In the genomic region with DNA sequence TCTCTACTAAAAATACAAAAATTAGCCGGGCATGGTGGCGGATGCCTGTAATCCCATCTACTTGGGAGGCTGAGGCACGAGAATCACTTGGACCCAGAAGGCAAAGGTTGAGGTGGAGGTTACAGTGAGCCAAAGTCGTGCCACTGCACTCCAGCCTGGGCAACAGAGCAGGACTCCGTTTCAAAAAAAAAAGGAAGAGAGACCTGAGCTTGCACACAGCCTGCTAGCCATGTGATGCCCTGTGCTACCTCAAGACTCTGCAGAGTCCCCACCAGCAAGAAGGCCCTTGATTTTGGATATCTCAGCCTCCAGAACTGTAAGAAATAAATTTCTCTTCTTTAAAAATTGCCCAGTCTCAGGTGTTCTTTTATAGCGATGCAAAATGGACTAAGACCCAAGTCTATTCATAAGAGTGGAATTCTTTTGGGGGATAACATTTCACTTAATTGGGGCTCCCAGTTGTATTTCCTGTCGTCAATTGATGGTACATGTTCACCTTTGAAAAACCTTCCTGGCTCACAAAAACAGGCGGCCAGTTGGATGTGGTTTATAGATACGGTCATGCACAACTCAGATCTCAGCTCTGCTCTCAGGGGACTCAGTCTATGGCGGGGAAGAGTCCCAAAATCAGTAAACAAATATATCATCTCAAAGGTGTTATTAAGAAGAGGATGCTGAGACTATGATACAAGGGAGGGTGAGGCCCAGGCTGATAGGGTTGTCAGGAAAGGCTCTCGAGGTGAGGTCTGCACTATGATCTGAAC, we compare ENCODE assay signal across 21 cellular contexts. TPM values are rescaled to one million over a fixed set of nuclear protein-coding genes. Genes with fewer than 3 reads are reported as not detected.
DNase-seq lines count a peak whose midpoint lies in the region; ATAC-seq, FAIRE-seq and TF ChIP-seq lines count a peak whose summit lies in the region.
"Had no signal": no experiment of that assay in that cellular context is flagged by ENCODE, and none has a peak within 500 bp of the region (broad histone marks: within the 10 kb centered on the region; RNA-seq: fewer than 3 reads in every experiment).

No MANE protein-coding gene starts in this region.

- CTCF ChIA-PET in HepG2 (lab: Yijun Ruan, JAX; ENCODE audit: low intra/inter-chr PET ratio, low total read pairs): no interaction called here

- H3K4me3 Mint-ChIP-seq in T-helper 17 cell (peak overlapping the region; percentile 56), chondrocyte (ENCODE audit: unreplicated experiment) (no peak overlapping the region)

- H3K9ac ChIP-seq in BLaER1: no peak overlapping the region; the same call in 1 of the 2 replicates
- H3K9ac ChIP-seq in HepG2 (ENCODE audit: insufficient read depth, low read depth, low read length): no peak overlapping the region

- no TSS peak for BruUV-seq in HepG2 (replicated peaks; lab: Mats Ljungman, UMichigan)

- ATAC-seq in T-helper 17 cell (no peak), HepG2 (no peak), GM19395 (IDR thresholded peaks at IDR 0.05; ENCODE audit: unreplicated experiment) (no peak)
- ATAC-seq: esophagus mucosa, heart left ventricle, right lobe of liver had no signal

- H3K4me1 Mint-ChIP-seq in T-helper 17 cell: peaks cover 26% of the 10 kb centered on the region
- peaks cover 31% of the 10 kb centered on the region for H3K4me1 Mint-ChIP-seq in chondrocyte (ENCODE audit: low read depth)

- TF ChIP-seq EP300 in HepG2 (IDR thresholded peaks at IDR 0.05; ENCODE audit: low read depth in 2 of 2, low read length in 2 of 2): no peak
- no peak for TF ChIP-seq EP300 in HepG2 (CRISPR knock-in tag; IDR thresholded peaks at IDR 0.05; ENCODE audit: borderline replicate concordance)

- H3K27me3 Mint-ChIP-seq in T-helper 17 cell: no peaks in the 10 kb centered on the region
- H3K27me3 Mint-ChIP-seq in chondrocyte (ENCODE audit: low read depth): no peaks in the 10 kb centered on the region

- H3K27ac Mint-ChIP-seq in T-helper 17 cell (no peak overlapping the region), chondrocyte (ENCODE audit: unreplicated experiment) (peak overlapping the region; percentile 22)

- peak overlapping the region; percentile 85 for H3K4me2 ChIP-seq in BLaER1
- H3K4me2 ChIP-seq in HepG2 (ENCODE audit: low read depth, low read length): no peak overlapping the region

- WGBS in HepG2 (ENCODE audit: low lambda C conversion rate): 92% methylated on average over 11 of the region's 11 CpGs

- no peak for FAIRE-seq in HepG2 (lab: Jason Lieb, UNC)
- FAIRE-seq: urothelium cell line had no signal

- H3K36me3 Mint-ChIP-seq in T-helper 17 cell (ENCODE audit: low read depth): no peaks in the 10 kb centered on the region
- peaks cover 2% of the 10 kb centered on the region for H3K36me3 Mint-ChIP-seq in chondrocyte (ENCODE audit: low read depth)

- peaks cover 12% of the 10 kb centered on the region for H3K36me3 ChIP-seq in BLaER1
- peaks cover 3% of the 10 kb centered on the region for H3K36me3 ChIP-seq in GM06990 (ENCODE audit: control insufficient read depth, insufficient read depth, low read length)
- peaks cover 0 to 4% of the 10 kb centered on the region in 2 experiments; a peak in 2 of 5 replicates for H3K36me3 ChIP-seq in HepG2 (replicated peaks in 1 of 2; ENCODE audit: control insufficient read depth in 1 of 2, insufficient read depth in 2 of 2, low read length in 2 of 2)
- H3K36me3 ChIP-seq: colonic mucosa had no signal

- no peak for TF ChIP-seq POLR2A in HepG2 (IDR thresholded peaks at IDR 0.05; ENCODE audit: insufficient read depth in 1 of 2, low read depth in 2 of 2, low read length in 2 of 2)

- intact Hi-C loops in HepG2 (cut with micrococcal nuclease; ENCODE audit: unreplicated experiment): no loop called here

- TF ChIP-seq RAD21 in HepG2 (CRISPR knock-in tag; IDR thresholded peaks at IDR 0.05): no peak

- DNase-seq in GM06990 (ENCODE audit: extremely low read depth, insufficient read length) (no peak), T-helper 17 cell (no peak), chondrocyte (ENCODE audit: low spot score) (no peak), GOT3 (lab: John Stamatoyannopoulos, UW) (no peak), HepG2 (ENCODE audit: low spot score) (no peak), DMS53 treated with DMSO at 0.1 percent for 48 hours (lab: John Stamatoyannopoulos, UW; ENCODE audit: unreplicated experiment) (no peak)
- DNase-seq: activated CD4-positive, alpha-beta T cell treated with anti-CD3 and anti-CD28 coated beads, Interleukin-2, amount 50 U/mL, for 4 hours; adrenal gland; AML-193; colonic mucosa; DMS79 treated with DMSO at 0.1 percent for 48 hours; heart left ventricle; NCI-H1417; NCI-H446; right lobe of liver; stimulated activated CD4-positive, alpha-beta T cell treated with anti-CD3 and anti-CD28 coated beads, Interleukin-2, amount 100 ng/mL, for 48 hours had no signal

- H3K4me1 ChIP-seq in BLaER1: peaks cover 45% of the 10 kb centered on the region
- H3K4me1 ChIP-seq in HepG2 (ENCODE audit: insufficient read depth, low read length): peaks cover 28% of the 10 kb centered on the region

- POLR2A ChIA-PET in HepG2 (lab: Yijun Ruan, JAX): no interaction called here

- H3K9me3 Mint-ChIP-seq in chondrocyte (ENCODE audit: low read depth): no peaks in the 10 kb centered on the region

- no peak overlapping the region for H3K4me3 ChIP-seq in BLaER1
- peak overlapping the region; percentile 17 for H3K4me3 ChIP-seq in GM06990 (replicated peaks; ENCODE audit: low read depth, low read length)
- no peak overlapping the region for H3K4me3 ChIP-seq in HepG2 (replicated peaks in 1 of 3; ENCODE audit: insufficient read depth in 1 of 3, low read depth in 2 of 3, low read length in 3 of 3)
- H3K4me3 ChIP-seq: adrenal gland, colonic mucosa, right lobe of liver had no signal

- H3K79me2 ChIP-seq in HepG2 (ENCODE audit: insufficient read depth, low read length): peaks cover 36% of the 10 kb centered on the region

- H3K27me3 ChIP-seq in BLaER1 (no peaks in the 10 kb centered on the region), GM06990 (replicated peaks; ENCODE audit: control insufficient read depth, insufficient read depth, low read length) (no peaks in the 10 kb centered on the region), HepG2 (ENCODE audit: control insufficient read depth in 1 of 2, insufficient read depth in 2 of 2, low read length in 2 of 2) (no peaks in the 10 kb centered on the region; a peak in 1 of 5 replicates)
- H3K27me3 ChIP-seq: adrenal gland, colonic mucosa, heart left ventricle, right lobe of liver had no signal

- in situ Hi-C loops in HepG2 (cut with HindIII; ENCODE audit: extremely low pct_ligation_motif_present, low pct_unique_long_range_greater_than_20kb): no loop called here

- H4K20me1 ChIP-seq in BLaER1 (peaks cover 26% of the 10 kb centered on the region), HepG2 (ENCODE audit: insufficient read depth, low read length) (peaks cover 9% of the 10 kb centered on the region)

- H3K27ac ChIP-seq in BLaER1 (no peak overlapping the region), HepG2 (ENCODE audit: extremely low read length, insufficient read depth, low read length) (no peak overlapping the region)
- H3K27ac ChIP-seq: adrenal gland, colonic mucosa, heart left ventricle, right lobe of liver had no signal

- H2AFZ ChIP-seq in HepG2 (ENCODE audit: low read length): no peak overlapping the region

- TF ChIP-seq CTCF in GM06990 (IDR thresholded peaks at IDR 0.05; ENCODE audit: insufficient read depth, low read length, poor library complexity, severe bottlenecking) (no peak), chondrocyte (IDR thresholded peaks at IDR 0.05) (no peak), HepG2 (CRISPR knock-in tag; IDR thresholded peaks at IDR 0.05) (no peak)

- no peaks in the 10 kb centered on the region for H3K9me3 ChIP-seq in BLaER1
- no peaks in the 10 kb centered on the region for H3K9me3 ChIP-seq in T-helper 17 cell (ENCODE audit: control insufficient read depth, low read length, poor library complexity, severe bottlenecking)
- no peaks in the 10 kb centered on the region for H3K9me3 ChIP-seq in HepG2 (ENCODE audit: low read length)
- H3K9me3 ChIP-seq: adrenal gland, colonic mucosa, heart left ventricle, right lobe of liver had no signal

RNA-seq across cellular contexts. Expression of a gene that starts 2.4 kb away (rescaled TPM):
- 10 to 100 TPM; 50.1 to 63.7 TPM for total RNA-seq in T-helper 17 cell
- 30.1 to 35.2 TPM (median 32.6 TPM) in 3 replicates for total RNA-seq in chondrocyte
- total RNA-seq in HepG2 (2016; rRNA removed; fragmentation: Illumina TruSeq; extraction: Trizol): 4.3 and 9.1 TPM in 2 replicates
- total RNA-seq in HepG2 (2016; cell fraction: cytosol; rRNA removed; fragmentation: Illumina TruSeq; extraction: Trizol; ENCODE audit: low read depth): 3.8 and 4.0 TPM in 2 replicates
- total RNA-seq in HepG2 (2016; cell fraction: insoluble cytoplasmic fraction; rRNA removed; fragmentation: Illumina TruSeq; extraction: Trizol): 6.0 and 7.4 TPM in 2 replicates
- total RNA-seq in HepG2 (2016; cell fraction: membrane; rRNA removed; fragmentation: Illumina TruSeq; extraction: Trizol): 5.5 and 6.1 TPM in 2 replicates
- 8.1 and 13.9 TPM in 2 replicates for total RNA-seq in HepG2 (2016; cell fraction: nucleus; rRNA removed; fragmentation: Illumina TruSeq; extraction: Trizol)
- polyA plus RNA-seq in HepG2 (2011; rRNA removed): 5.4 and 5.9 TPM in 2 replicates
- 2.9 and 3.2 TPM in 2 replicates for polyA plus RNA-seq in HepG2 (2011; cell fraction: cytosol; rRNA removed)
- polyA plus RNA-seq in HepG2 (2011; cell fraction: nucleus; rRNA removed): 34.4 and 39.5 TPM in 2 replicates
- polyA plus RNA-seq in HepG2 (2012): 20.4 and 25.1 TPM in 2 replicates
- 2.1 and 2.2 TPM in 2 replicates for polyA plus RNA-seq in HepG2 (2016; cell fraction: cytosol; fragmentation: Illumina TruSeq; extraction: Trizol; ENCODE audit: low read depth)
- polyA plus RNA-seq in HepG2 (2016; cell fraction: insoluble cytoplasmic fraction; fragmentation: Illumina TruSeq; extraction: Trizol; ENCODE audit: low read depth): 19.7 and 26.9 TPM in 2 replicates
- 4.9 and 6.0 TPM in 2 replicates for polyA plus RNA-seq in HepG2 (2016; cell fraction: membrane; fragmentation: Illumina TruSeq; extraction: Trizol; ENCODE audit: low read depth)
- 54.8 and 59.8 TPM in 2 replicates for polyA plus RNA-seq in HepG2 (2016; cell fraction: nucleus; fragmentation: Illumina TruSeq; extraction: Trizol; ENCODE audit: insufficient read depth, low read depth)
- polyA minus RNA-seq in HepG2 (2011; rRNA and poly(A)+ RNA removed; ENCODE audit: low replicate concordance): 10.1 and 16.3 TPM in 2 replicates
- polyA minus RNA-seq in HepG2 (2011; cell fraction: cytosol; rRNA and poly(A)+ RNA removed): 7.1 and 9.3 TPM in 2 replicates
- 18.4 and 19.8 TPM in 2 replicates for polyA minus RNA-seq in HepG2 (2011; cell fraction: nucleus; rRNA and poly(A)+ RNA removed)

RNA-seq across cellular contexts. Expression of a gene that starts 27.6 kb away (rescaled TPM):
- total RNA-seq in T-helper 17 cell: 10 to 100 TPM; 68.1 to 75.9 TPM
- total RNA-seq in chondrocyte: 68.1 to 70.0 TPM (median 69.2 TPM) in 3 replicates
- total RNA-seq in HepG2 (2016; rRNA removed; fragmentation: Illumina TruSeq; extraction: Trizol): 17.2 and 21.2 TPM in 2 replicates
- total RNA-seq in HepG2 (2016; cell fraction: cytosol; rRNA removed; fragmentation: Illumina TruSeq; extraction: Trizol; ENCODE audit: low read depth): 6.0 and 7.6 TPM in 2 replicates
- total RNA-seq in HepG2 (2016; cell fraction: insoluble cytoplasmic fraction; rRNA removed; fragmentation: Illumina TruSeq; extraction: Trizol): 15.6 and 20.2 TPM in 2 replicates
- 18.9 and 19.7 TPM in 2 replicates for total RNA-seq in HepG2 (2016; cell fraction: membrane; rRNA removed; fragmentation: Illumina TruSeq; extraction: Trizol)
- total RNA-seq in HepG2 (2016; cell fraction: nucleus; rRNA removed; fragmentation: Illumina TruSeq; extraction: Trizol): 18.5 and 21.4 TPM in 2 replicates
- 46.5 and 48.0 TPM in 2 replicates for polyA plus RNA-seq in HepG2 (2011; rRNA removed)
- polyA plus RNA-seq in HepG2 (2011; cell fraction: cytosol; rRNA removed): 31.6 and 37.8 TPM in 2 replicates
- 26.3 and 38.8 TPM in 2 replicates for polyA plus RNA-seq in HepG2 (2011; cell fraction: nucleus; rRNA removed)
- polyA plus RNA-seq in HepG2 (2012): 25.6 and 26.5 TPM in 2 replicates
- polyA plus RNA-seq in HepG2 (2016; cell fraction: cytosol; fragmentation: Illumina TruSeq; extraction: Trizol; ENCODE audit: low read depth): 5.7 and 6.3 TPM in 2 replicates
- polyA plus RNA-seq in HepG2 (2016; cell fraction: insoluble cytoplasmic fraction; fragmentation: Illumina TruSeq; extraction: Trizol; ENCODE audit: low read depth): 16.1 and 22.5 TPM in 2 replicates
- 20.6 and 22.2 TPM in 2 replicates for polyA plus RNA-seq in HepG2 (2016; cell fraction: membrane; fragmentation: Illumina TruSeq; extraction: Trizol; ENCODE audit: low read depth)
- polyA plus RNA-seq in HepG2 (2016; cell fraction: nucleus; fragmentation: Illumina TruSeq; extraction: Trizol; ENCODE audit: insufficient read depth, low read depth): 45.9 and 46.6 TPM in 2 replicates
- polyA minus RNA-seq in HepG2 (2011; rRNA and poly(A)+ RNA removed; ENCODE audit: low replicate concordance): 181 and 185 TPM in 2 replicates
- 33.0 and 39.5 TPM in 2 replicates for polyA minus RNA-seq in HepG2 (2011; cell fraction: cytosol; rRNA and poly(A)+ RNA removed)
- 24.8 and 31.7 TPM in 2 replicates for polyA minus RNA-seq in HepG2 (2011; cell fraction: nucleus; rRNA and poly(A)+ RNA removed)

RNA-seq across cellular contexts. Expression of a gene that starts 48.5 kb away (rescaled TPM):
- 1 to 10 TPM; 1.3 to 2.1 TPM for total RNA-seq in T-helper 17 cell
- 3.1 to 5.8 TPM (median 3.2 TPM) in 3 replicates for total RNA-seq in chondrocyte
- total RNA-seq in HepG2 (2016; rRNA removed; fragmentation: Illumina TruSeq; extraction: Trizol): 3.6 and 4.3 TPM in 2 replicates
- 2.6 and 3.0 TPM in 2 replicates for total RNA-seq in HepG2 (2016; cell fraction: cytosol; rRNA removed; fragmentation: Illumina TruSeq; extraction: Trizol; ENCODE audit: low read depth)
- 2.7 and 3.1 TPM in 2 replicates for total RNA-seq in HepG2 (2016; cell fraction: insoluble cytoplasmic fraction; rRNA removed; fragmentation: Illumina TruSeq; extraction: Trizol)
- total RNA-seq in HepG2 (2016; cell fraction: membrane; rRNA removed; fragmentation: Illumina TruSeq; extraction: Trizol): 1.9 and 2.2 TPM in 2 replicates
- total RNA-seq in HepG2 (2016; cell fraction: nucleus; rRNA removed; fragmentation: Illumina TruSeq; extraction: Trizol): 4.6 and 4.8 TPM in 2 replicates
- polyA plus RNA-seq in HepG2 (2011; rRNA removed): 3.2 and 4.1 TPM in 2 replicates
- 3.3 and 3.5 TPM in 2 replicates for polyA plus RNA-seq in HepG2 (2011; cell fraction: cytosol; rRNA removed)
- polyA plus RNA-seq in HepG2 (2011; cell fraction: nucleus; rRNA removed): 10.6 and 11.2 TPM in 2 replicates
- polyA plus RNA-seq in HepG2 (2012): 3.4 and 5.4 TPM in 2 replicates
- 0.60 and 0.90 TPM in 2 replicates for polyA plus RNA-seq in HepG2 (2016; cell fraction: cytosol; fragmentation: Illumina TruSeq; extraction: Trizol; ENCODE audit: low read depth)
- 3.6 and 4.3 TPM in 2 replicates for polyA plus RNA-seq in HepG2 (2016; cell fraction: insoluble cytoplasmic fraction; fragmentation: Illumina TruSeq; extraction: Trizol; ENCODE audit: low read depth)
- 1.5 TPM in 2 replicates for polyA plus RNA-seq in HepG2 (2016; cell fraction: membrane; fragmentation: Illumina TruSeq; extraction: Trizol; ENCODE audit: low read depth)
- 10.2 and 12.1 TPM in 2 replicates for polyA plus RNA-seq in HepG2 (2016; cell fraction: nucleus; fragmentation: Illumina TruSeq; extraction: Trizol; ENCODE audit: insufficient read depth, low read depth)
- 2.9 and 3.4 TPM in 2 replicates for polyA minus RNA-seq in HepG2 (2011; rRNA and poly(A)+ RNA removed; ENCODE audit: low replicate concordance)
- polyA minus RNA-seq in HepG2 (2011; cell fraction: cytosol; rRNA and poly(A)+ RNA removed): 2.4 and 4.4 TPM in 2 replicates
- 6.7 and 8.1 TPM in 2 replicates for polyA minus RNA-seq in HepG2 (2011; cell fraction: nucleus; rRNA and poly(A)+ RNA removed)

RNA-seq across cellular contexts. Expression of a gene that starts 48.7 kb away (rescaled TPM):
- not detected for total RNA-seq in T-helper 17 cell
- not detected in 3 replicates for total RNA-seq in chondrocyte
- total RNA-seq in HepG2 (2016; rRNA removed; fragmentation: Illumina TruSeq; extraction: Trizol): not detected in 2 replicates
- not detected in 2 replicates for total RNA-seq in HepG2 (2016; cell fraction: cytosol; rRNA removed; fragmentation: Illumina TruSeq; extraction: Trizol; ENCODE audit: low read depth)
- total RNA-seq in HepG2 (2016; cell fraction: insoluble cytoplasmic fraction; rRNA removed; fragmentation: Illumina TruSeq; extraction: Trizol): not detected in 2 replicates
- not detected in 2 replicates for total RNA-seq in HepG2 (2016; cell fraction: membrane; rRNA removed; fragmentation: Illumina TruSeq; extraction: Trizol)
- total RNA-seq in HepG2 (2016; cell fraction: nucleus; rRNA removed; fragmentation: Illumina TruSeq; extraction: Trizol): not detected in 2 replicates
- not detected in 2 replicates for polyA plus RNA-seq in HepG2 (2011; rRNA removed)
- polyA plus RNA-seq in HepG2 (2011; cell fraction: cytosol; rRNA removed): not detected in 2 replicates
- not detected in 2 replicates for polyA plus RNA-seq in HepG2 (2011; cell fraction: nucleus; rRNA removed)
- polyA plus RNA-seq in HepG2 (2012): 0.16 TPM in 1 of 2 replicates, not detected in the other
- polyA plus RNA-seq in HepG2 (2016; cell fraction: cytosol; fragmentation: Illumina TruSeq; extraction: Trizol; ENCODE audit: low read depth): not detected in 2 replicates
- polyA plus RNA-seq in HepG2 (2016; cell fraction: insoluble cytoplasmic fraction; fragmentation: Illumina TruSeq; extraction: Trizol; ENCODE audit: low read depth): not detected in 2 replicates
- polyA plus RNA-seq in HepG2 (2016; cell fraction: membrane; fragmentation: Illumina TruSeq; extraction: Trizol; ENCODE audit: low read depth): not detected in 2 replicates
- polyA plus RNA-seq in HepG2 (2016; cell fraction: nucleus; fragmentation: Illumina TruSeq; extraction: Trizol; ENCODE audit: insufficient read depth, low read depth): not detected in 2 replicates
- not detected in 2 replicates for polyA minus RNA-seq in HepG2 (2011; rRNA and poly(A)+ RNA removed; ENCODE audit: low replicate concordance)
- polyA minus RNA-seq in HepG2 (2011; cell fraction: cytosol; rRNA and poly(A)+ RNA removed): not detected in 2 replicates
- polyA minus RNA-seq in HepG2 (2011; cell fraction: nucleus; rRNA and poly(A)+ RNA removed): not detected in 2 replicates
- total RNA-seq: colonic mucosa, esophagus mucosa, heart left ventricle, myocyte, right lobe of liver had no signal
- polyA plus RNA-seq: heart left ventricle had no signal
